Comparison of ENCODE assay signal across 8 cellular contexts in the genomic region with DNA sequence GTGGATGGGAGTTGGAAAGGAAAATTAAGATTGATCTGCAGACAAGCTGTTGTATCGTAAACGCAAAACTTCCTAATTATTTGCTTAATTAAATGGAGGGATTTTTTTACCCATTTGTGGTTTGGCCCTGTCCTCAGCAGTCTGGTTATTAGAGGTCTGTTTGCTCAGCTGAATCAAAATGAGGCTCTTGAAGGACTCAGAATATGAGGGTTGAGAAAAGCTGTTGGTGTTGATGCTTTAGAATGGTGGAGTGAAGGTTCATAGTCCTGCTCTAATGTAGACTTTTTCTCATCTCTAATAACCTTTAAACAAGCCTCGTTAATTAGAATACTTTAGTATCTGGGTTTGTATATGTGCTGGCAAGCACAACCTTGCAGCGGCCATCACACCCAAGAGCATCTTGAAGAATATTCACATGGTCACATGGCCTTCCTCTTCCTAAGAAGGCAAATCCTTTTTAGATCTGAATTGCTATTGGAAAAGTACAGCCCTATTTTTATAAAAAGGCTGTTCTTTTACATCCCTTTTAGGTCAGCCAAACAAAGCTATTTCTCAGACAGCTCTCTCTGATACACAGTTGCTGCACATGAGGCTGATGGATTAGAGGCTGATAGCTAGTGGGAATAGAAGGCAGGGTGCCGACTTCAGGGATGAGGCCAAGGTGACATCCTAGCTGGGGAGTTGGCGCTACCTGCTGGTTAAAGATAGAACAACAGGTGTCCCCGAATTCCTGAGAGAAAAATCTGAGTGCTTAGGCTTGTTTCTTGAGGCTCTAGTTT. TPM values are rescaled to one million over a fixed set of nuclear protein-coding genes. Genes with fewer than 3 reads are reported as not detected.
DNase-seq lines count a peak whose midpoint lies in the region; ATAC-seq, FAIRE-seq and TF ChIP-seq lines count a peak whose summit lies in the region.

No MANE protein-coding gene starts in this region.

- no peak overlapping the region for H3K4me3 ChIP-seq in LNCaP clone FGC (ENCODE audit: low read depth, low read length)
- H3K4me3 ChIP-seq in SK-N-MC = no peak overlapping the region
- no peak overlapping the region for H3K4me3 ChIP-seq in gastroesophageal sphincter
- no peak overlapping the region for H3K4me3 ChIP-seq in pancreas

- WGBS in gastroesophageal sphincter (ENCODE audit: low coverage in 1 of 2), 2 donors = 35 to 36% methylated on average over 5 to 7 of the region's 7 CpGs
- WGBS in pancreas, 2 donors = 45% methylated on average over 7 of the region's 7 CpGs

- H3K4me1 ChIP-seq in gastroesophageal sphincter (peaks cover 4 to 74% (median 17%) of the 10 kb centered on the region in 3 donors), pancreas (no peaks in the 10 kb centered on the region)

- H3K27ac ChIP-seq in SK-N-MC (no peak overlapping the region), gastroesophageal sphincter (peak overlapping the region; percentile 8 to 81 (median 76)), pancreas (no peak overlapping the region)

- H3K4me1 Mint-ChIP-seq in activated naive CD4-positive, alpha-beta T cell treated with anti-CD3 and anti-CD28 coated beads for 36 hours (ENCODE audit: low read depth) = peaks cover 33% of the 10 kb centered on the region
- H3K4me1 Mint-ChIP-seq in type B pancreatic cell (ENCODE audit: unreplicated experiment) = peaks cover 3% of the 10 kb centered on the region

- TF ChIP-seq POLR2A in gastroesophageal sphincter (IDR thresholded peaks at IDR 0.05) = no peak

- DNase-seq in DMS53 (lab: John Stamatoyannopoulos, UW) = peak; percentile 85
- no peak for DNase-seq in LNCaP clone FGC (ENCODE audit: low read depth)
- DNase-seq in SK-N-MC (ENCODE audit: low read depth, low spot score) = peak; percentile 26
- DNase-seq in activated naive CD4-positive, alpha-beta T cell treated with anti-CD3 and anti-CD28 coated beads for 36 hours = peak; percentile 80
- DNase-seq in pancreas = peak in 5 of 6 donors; percentile 37 to 77 (median 62)
- DNase-seq in type B pancreatic cell (ENCODE audit: extremely low spot score, unreplicated experiment) = no peak
- no peak for DNase-seq in NCI-H187 treated with DMSO at 0.1 percent for 48 hours (lab: John Stamatoyannopoulos, UW)

- no peak overlapping the region for H3K9ac ChIP-seq in SK-N-MC (ENCODE audit: insufficient read length)

- no peaks in the 10 kb centered on the region for H3K9me3 Mint-ChIP-seq in activated naive CD4-positive, alpha-beta T cell treated with anti-CD3 and anti-CD28 coated beads for 36 hours
- no peaks in the 10 kb centered on the region for H3K9me3 Mint-ChIP-seq in type B pancreatic cell

- TF ChIP-seq EP300 in gastroesophageal sphincter (IDR thresholded peaks at IDR 0.05) = no peak

- TF ChIP-seq CTCF in LNCaP clone FGC (IDR thresholded peaks at IDR 0.05; ENCODE audit: control insufficient read depth, extremely low read depth, insufficient read depth) (peak; percentile 89), gastroesophageal sphincter (IDR thresholded peaks at IDR 0.05) (peak; percentile 82 to 91 (median 90)), pancreas (IDR thresholded peaks at IDR 0.05) (peak; percentile 55 to 79 (median 71)), type B pancreatic cell (conservative IDR thresholded peaks at IDR 0.05) (peak; percentile 86)

- H3K27ac Mint-ChIP-seq in activated naive CD4-positive, alpha-beta T cell treated with anti-CD3 and anti-CD28 coated beads for 36 hours = peak overlapping the region; percentile 50
- H3K27ac Mint-ChIP-seq in type B pancreatic cell = peak overlapping the region; percentile 57

- CTCF ChIA-PET in activated naive CD4-positive, alpha-beta T cell treated with anti-CD3 and anti-CD28 coated beads for 36 hours (lab: Charles Lee) = interaction anchor here (0.6 to 17.9 kb wide), 28 partner anchors 9 to 281 kb away, joined by 3 to 257 read pairs (median 6); partner anchors contain the start of gene MACF1

- no peak for FAIRE-seq in pancreas (lab: Jason Lieb, UNC)

- H3K27me3 Mint-ChIP-seq in activated naive CD4-positive, alpha-beta T cell treated with anti-CD3 and anti-CD28 coated beads for 36 hours (ENCODE audit: low read depth) = no peaks in the 10 kb centered on the region
- H3K27me3 Mint-ChIP-seq in type B pancreatic cell = no peaks in the 10 kb centered on the region

- peak; percentile 81 for ATAC-seq in gastroesophageal sphincter
- ATAC-seq in pancreas = peak; percentile 86 to 95 (median 92)

- no peak overlapping the region for H3K4me3 Mint-ChIP-seq in activated naive CD4-positive, alpha-beta T cell treated with anti-CD3 and anti-CD28 coated beads for 36 hours
- H3K4me3 Mint-ChIP-seq in type B pancreatic cell = no peak overlapping the region

- no peaks in the 10 kb centered on the region for H3K36me3 ChIP-seq in SK-N-MC (ENCODE audit: insufficient read depth, low read length)
- H3K36me3 ChIP-seq in gastroesophageal sphincter = peaks cover 0 to 50% of the 10 kb centered on the region in 2 donors
- H3K36me3 ChIP-seq in pancreas = peaks cover 0 to 16% (median 3%) of the 10 kb centered on the region in 3 donors

- no peaks in the 10 kb centered on the region for H3K9me3 ChIP-seq in SK-N-MC (ENCODE audit: low read depth, low read length)
- no peaks in the 10 kb centered on the region for H3K9me3 ChIP-seq in gastroesophageal sphincter
- H3K9me3 ChIP-seq in pancreas = no peaks in the 10 kb centered on the region

- no peaks in the 10 kb centered on the region for H3K27me3 ChIP-seq in gastroesophageal sphincter
- no peaks in the 10 kb centered on the region for H3K27me3 ChIP-seq in pancreas

- intact Hi-C loops in activated naive CD4-positive, alpha-beta T cell treated with anti-CD3 and anti-CD28 coated beads for 36 hours (cut with micrococcal nuclease) = loop anchor here (1.0 kb wide), 4 partner anchors 54 to 156 kb away; partner anchors contain the start of gene MACF1
- intact Hi-C loops in pancreas (cut with DNase I) = loop anchor here (5.0 to 10.0 kb wide), 3 partner anchors 64 to 161 kb away; no protein-coding TSS in a partner anchor

- peaks cover 13% of the 10 kb centered on the region for H3K36me3 Mint-ChIP-seq in activated naive CD4-positive, alpha-beta T cell treated with anti-CD3 and anti-CD28 coated beads for 36 hours (ENCODE audit: low read depth)
- peaks cover 7% of the 10 kb centered on the region for H3K36me3 Mint-ChIP-seq in type B pancreatic cell

RNA-seq across cellular contexts. Expression of gene MACF1, which starts 53.8 kb away (rescaled TPM):
- 100 to 1,000 TPM; 174 to 179 TPM for total RNA-seq in activated naive CD4-positive, alpha-beta T cell treated with anti-CD3 and anti-CD28 coated beads for 36 hours
- total RNA-seq in gastroesophageal sphincter (100 to 1,000 TPM; 454 to 752 (median 541) TPM), pancreas (100 to 1,000 TPM in 3 of 6 donors, 10 to 100 TPM in 3; 80.3 to 161 (median 107) TPM), type B pancreatic cell (ENCODE audit: low replicate concordance) (160 and 201 TPM in 2 replicates)
- polyA plus RNA-seq in pancreas = 10 to 100 TPM; 49.8 to 58.8 TPM

Comparison
In these comparisons a context has a peak if more than half of its experiments do, and no peak if none do; other contexts are left out.
1. DNase-seq: peak in DMS53 (single experiment), SK-N-MC (single experiment), activated naive CD4-positive, alpha-beta T cell treated with anti-CD3 and anti-CD28 coated beads for 36 hours (single experiment) and pancreas (5 of 6); none in LNCaP clone FGC (single experiment), type B pancreatic cell (single experiment) and NCI-H187 treated with DMSO at 0.1 percent for 48 hours (single experiment).
2. H3K27ac ChIP-seq: peak in gastroesophageal sphincter (4 of 4); none in SK-N-MC (single experiment) and pancreas (0 of 4).
3. Peak in every context shown above with its lines, with median percentiles within 50 percentile points of each other: CTCF ChIP-seq.